19 cellular contexts compared by ENCODE assay signal in the genomic region with DNA sequence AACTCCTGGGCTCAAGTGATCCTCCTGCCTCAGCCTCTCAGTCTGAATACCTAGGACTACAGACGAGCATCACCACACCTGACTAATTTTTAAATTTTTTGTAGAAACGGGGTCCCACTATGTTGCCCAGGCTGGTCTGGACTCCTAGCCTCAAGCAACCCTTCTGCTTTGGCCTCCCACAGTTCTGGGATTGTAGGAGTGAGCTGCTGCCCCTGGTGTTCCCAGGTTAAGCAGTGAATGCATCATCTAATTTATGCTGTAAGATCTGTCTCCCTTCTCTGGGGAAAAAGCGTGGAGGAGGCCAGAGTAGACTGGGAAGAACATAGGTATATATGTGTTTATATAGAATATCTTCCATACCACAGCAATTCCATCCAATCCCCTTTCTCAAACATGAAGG. TPM values are rescaled to one million over a fixed set of nuclear protein-coding genes. Genes with fewer than 3 reads are reported as not detected.
A peak's percentile ranks its signal among the peaks of the same experiment; 100 is the strongest.
DNase-seq lines count a peak whose midpoint lies in the region; ATAC-seq, FAIRE-seq and TF ChIP-seq lines count a peak whose summit lies in the region.
"Had no signal": no experiment of that assay in that cellular context is flagged by ENCODE, and none has a peak within 500 bp of the region (broad histone marks: within the 10 kb centered on the region; RNA-seq: fewer than 3 reads in every experiment).

No MANE protein-coding gene starts in this region.

- H3K23me2 ChIP-seq in H1 (ENCODE audit: low read depth, low read length) = no peaks in the 10 kb centered on the region

- no peak overlapping the region for H2BK120ac ChIP-seq in H1 (replicated peaks; ENCODE audit: low read depth, low read length)

- H2BK5ac ChIP-seq in H1 (ENCODE audit: low read depth, low read length) = no peak overlapping the region

- H3K4ac ChIP-seq in H1 (replicated peaks; ENCODE audit: insufficient read length, low read depth, low read length) = no peak overlapping the region

- no peak overlapping the region for H2AFZ ChIP-seq in H1 (ENCODE audit: low read length)
- H2AFZ ChIP-seq: PC-9 had no signal

- H3K4me1 ChIP-seq in cardiac muscle cell (ENCODE audit: low read depth) (peaks cover 12% of the 10 kb centered on the region), H1 (replicated peaks in 1 of 4; ENCODE audit: control insufficient read depth in 3 of 4, insufficient read depth in 4 of 4, low read length in 3 of 4) (peaks cover 1 to 6% (median 4%) of the 10 kb centered on the region in 4 experiments; a peak in 4 of 7 replicates)

- no peak overlapping the region for H4K91ac ChIP-seq in H1 (replicated peaks; ENCODE audit: insufficient read length, low read length)

- POLR2A ChIA-PET in CD4-positive, alpha-beta T cell (lab: Charles Lee) = interaction anchor here (1.1 kb wide), 1 partner anchor 261 kb away, joined by 5 read pairs; no protein-coding TSS in a partner anchor
- POLR2A ChIA-PET in H1 (lab: Charles Lee; ENCODE audit: partially characterized antibody) = no interaction called here

- no peak overlapping the region for H3K23ac ChIP-seq in H1 (ENCODE audit: insufficient read length)

- H3K9me3 ChIP-seq in cardiac muscle cell (ENCODE audit: low read depth) = no peaks in the 10 kb centered on the region
- no peaks in the 10 kb centered on the region for H3K9me3 ChIP-seq in CD4-positive, alpha-beta T cell (ENCODE audit: control insufficient read depth, low read length)
- H3K9me3 ChIP-seq in H1 (ENCODE audit: insufficient read depth in 2 of 2, low read depth in 1 of 2, low read length in 1 of 2) = no peaks in the 10 kb centered on the region
- H3K9me3 ChIP-seq: A549 had no signal

- no peak for TF ChIP-seq RAD21 in H1 (IDR thresholded peaks at IDR 0.05 in 1 of 2, conservative IDR thresholded peaks at IDR 0.05 in 1 of 2; ENCODE audit: low read depth in 2 of 2, low read length in 2 of 2)

- H2AK5ac ChIP-seq in H1 (ENCODE audit: low read depth, low read length) = no peak overlapping the region

- 88% methylated on average over 3 of the region's 3 CpGs; no CpG with 5 or more reads in 1 of the 2 experiments for WGBS in H1 (ENCODE audit: extremely low coverage in 1 of 2, insufficient coverage in 1 of 2, insufficient read length in 1 of 2, insufficient replicate concordance in 2 of 2, low coverage in 1 of 2, low lambda C conversion rate in 2 of 2, missing lambda C conversion rate in 1 of 2), 2 experiments

- no peak overlapping the region for H3K27ac Mint-ChIP-seq in CD4-positive, alpha-beta T cell
- peak overlapping the region; percentile 80 for H3K27ac Mint-ChIP-seq in stimulated activated effector memory CD8-positive, alpha-beta T cell treated with anti-CD3 and anti-CD28 coated beads, Interleukin-12 subunit alpha, Interleukin-12 subunit beta, amount 100 ng/mL, for 72 hours

- FAIRE-seq in H1 (lab: Jason Lieb, UNC) = no peak
- FAIRE-seq: A549, GM12878 had no signal

- no peak overlapping the region for H3K56ac ChIP-seq in H1 (replicated peaks; ENCODE audit: insufficient read length, low read depth, low read length)

- H4K5ac ChIP-seq in H1 (ENCODE audit: insufficient read length, low read depth, low read length) = no peak overlapping the region

- H3K14ac ChIP-seq in H1 (ENCODE audit: insufficient read length) = no peak overlapping the region

- CTCF ChIA-PET in CD4-positive, alpha-beta T cell (lab: Charles Lee) = no interaction called here
- CTCF ChIA-PET in H1 (lab: Charles Lee; ENCODE audit: partially characterized antibody) = interaction anchor here (1.3 kb wide), 1 partner anchor 87 kb away, joined by 3 read pairs; no protein-coding TSS in a partner anchor

- TF ChIP-seq POLR2A in H1 (IDR thresholded peaks at IDR 0.05; ENCODE audit: control extremely low read depth in 1 of 2, low read depth in 2 of 2, low read length in 2 of 2) = no peak

- H3K36me3 ChIP-seq in cardiac muscle cell (no peaks in the 10 kb centered on the region), H1 (ENCODE audit: control insufficient read depth in 2 of 4, insufficient read depth in 4 of 4, low read length in 3 of 4) (no peaks in the 10 kb centered on the region)

- H4K8ac ChIP-seq in H1 (ENCODE audit: extremely low read depth, insufficient read depth, low read length) = no peak overlapping the region

- H3K27me3 Mint-ChIP-seq in CD4-positive, alpha-beta T cell = no peaks in the 10 kb centered on the region
- H3K27me3 Mint-ChIP-seq: CD8-positive, alpha-beta memory T cell had no signal

- no peaks in the 10 kb centered on the region for H3K27me3 ChIP-seq in cardiac muscle cell
- H3K27me3 ChIP-seq in CD4-positive, alpha-beta T cell (ENCODE audit: control insufficient read depth, insufficient read depth, low read length) = no peaks in the 10 kb centered on the region
- H3K27me3 ChIP-seq in H1 (replicated peaks in 1 of 4; ENCODE audit: control insufficient read depth in 3 of 4, extremely low read depth in 1 of 4, insufficient read depth in 3 of 4, low read length in 3 of 4) = no peaks in the 10 kb centered on the region; a peak in 1 of 7 replicates

- peak overlapping the region; percentile 34 for H3K4me3 Mint-ChIP-seq in CD4-positive, alpha-beta T cell
- H3K4me3 Mint-ChIP-seq in stimulated activated effector memory CD8-positive, alpha-beta T cell treated with anti-CD3 and anti-CD28 coated beads, Interleukin-12 subunit alpha, Interleukin-12 subunit beta, amount 100 ng/mL, for 72 hours = no peak overlapping the region
- H3K4me3 Mint-ChIP-seq: CD8-positive, alpha-beta memory T cell had no signal

- intact Hi-C loops in left ventricle myocardium superior (cut with micrococcal nuclease) = loop anchor here (10.0 kb wide), 1 partner anchor 232 kb away; the partner anchor contains the start of gene SIAH1
- intact Hi-C loops in CD4-positive, alpha-beta T cell (cut with DNase I, micrococcal nuclease) = no loop called here

- peaks cover 55% of the 10 kb centered on the region for H3K4me1 Mint-ChIP-seq in CD4-positive, alpha-beta T cell (ENCODE audit: low read depth)
- peaks cover 24% of the 10 kb centered on the region for H3K4me1 Mint-ChIP-seq in stimulated activated effector memory CD8-positive, alpha-beta T cell treated with anti-CD3 and anti-CD28 coated beads, Interleukin-12 subunit alpha, Interleukin-12 subunit beta, amount 100 ng/mL, for 72 hours

- no peak overlapping the region for H2BK20ac ChIP-seq in H1 (ENCODE audit: low read length)

- ATAC-seq in left ventricle myocardium superior (no peak), GM19397 (IDR thresholded peaks at IDR 0.05; ENCODE audit: unreplicated experiment) (no peak)
- no peak for ATAC-seq in CD4-positive, alpha-beta T cell (ENCODE audit: poor library complexity)
- no peak for ATAC-seq in stimulated activated effector memory CD8-positive, alpha-beta T cell treated with anti-CD3 and anti-CD28 coated beads, Interleukin-12 subunit alpha, Interleukin-12 subunit beta, amount 100 ng/mL, for 72 hours
- ATAC-seq: A549, GM12878 had no signal

- 0 out of 2 replicates have a peak overlapping the region, but pooled peaks have one; percentile 14 for H2BK12ac ChIP-seq in H1 (ENCODE audit: low read depth, low read length)

- H3K27ac ChIP-seq in cardiac muscle cell = peak overlapping the region; percentile 93
- no peak overlapping the region for H3K27ac ChIP-seq in CD4-positive, alpha-beta T cell (ENCODE audit: low read depth, low read length)
- no peak overlapping the region for H3K27ac ChIP-seq in H1 (ENCODE audit: low read depth, low read length)
- H3K27ac ChIP-seq: A549, KMS-11, PC-9, RWPE1 had no signal

- H3K9ac ChIP-seq in H1 (replicated peaks in 1 of 4; ENCODE audit: extremely low read depth in 1 of 4, low read depth in 3 of 4, low read length in 3 of 4) = no peak overlapping the region
- H3K9ac ChIP-seq: KMS-11 had no signal

- no peaks in the 10 kb centered on the region for H3K9me3 Mint-ChIP-seq in CD4-positive, alpha-beta T cell
- no peaks in the 10 kb centered on the region for H3K9me3 Mint-ChIP-seq in stimulated activated effector memory CD8-positive, alpha-beta T cell treated with anti-CD3 and anti-CD28 coated beads, Interleukin-12 subunit alpha, Interleukin-12 subunit beta, amount 100 ng/mL, for 72 hours
- H3K9me3 Mint-ChIP-seq: CD8-positive, alpha-beta memory T cell had no signal

- no peak overlapping the region for H3K4me2 ChIP-seq in H1 (ENCODE audit: insufficient read depth in 1 of 2, low read depth in 2 of 2, low read length in 2 of 2)
- H3K4me2 ChIP-seq: A549, KMS-11, PC-9 had no signal

- no peak overlapping the region for H3K18ac ChIP-seq in H1 (ENCODE audit: extremely low read depth, low read length)

- no peak for TF ChIP-seq CTCF in cardiac muscle cell (IDR thresholded peaks at IDR 0.05; ENCODE audit: low read depth, low read length)
- TF ChIP-seq CTCF in CD4-positive, alpha-beta T cell (IDR thresholded peaks at IDR 0.05) = no peak
- no peak for TF ChIP-seq CTCF in H1 (IDR thresholded peaks at IDR 0.05; ENCODE audit: control extremely low read depth in 1 of 3, insufficient read depth in 1 of 3, low read depth in 1 of 3, low read length in 3 of 3)

- no peaks in the 10 kb centered on the region for H3K79me1 ChIP-seq in H1 (ENCODE audit: low read depth, low read length)

- no peaks in the 10 kb centered on the region for H4K20me1 ChIP-seq in H1 (replicated peaks in 1 of 2; ENCODE audit: control insufficient read depth in 1 of 2, insufficient read depth in 2 of 2, low read length in 2 of 2)

- no peak for TF ChIP-seq EP300 in H1 (IDR thresholded peaks at IDR 0.05; ENCODE audit: borderline replicate concordance in 1 of 2, low read depth in 2 of 2, low read length in 2 of 2)

- no peak overlapping the region for H2BK15ac ChIP-seq in H1 (ENCODE audit: low read length)

- DNase-seq in cardiac muscle cell (ENCODE audit: low read depth in 1 of 2, low spot score in 1 of 2) = no peak
- no peak for DNase-seq in left ventricle myocardium superior
- no peak for DNase-seq in CD4-positive, alpha-beta T cell
- DNase-seq in H1 (ENCODE audit: low read depth in 1 of 2, low spot score in 2 of 2) = no peak
- no peak for DNase-seq in stimulated activated effector memory CD8-positive, alpha-beta T cell treated with anti-CD3 and anti-CD28 coated beads, Interleukin-12 subunit alpha, Interleukin-12 subunit beta, amount 100 ng/mL, for 72 hours (ENCODE audit: low spot score in 2 of 2)
- DNase-seq in HuH-7.5 (ENCODE audit: low spot score) = no peak
- DNase-seq: CD8-positive, alpha-beta memory T cell; DMS53; EL; GOT3; NCI-H1694 treated with DMSO at 0.1 percent for 48 hours; NCI-H345; NCI-H526; PC-9 had no signal

- H3K79me2 ChIP-seq in H1 (ENCODE audit: control insufficient read depth in 1 of 2, insufficient read depth in 2 of 2, low read length in 2 of 2) = no peaks in the 10 kb centered on the region

- H3K36me3 Mint-ChIP-seq in CD4-positive, alpha-beta T cell (ENCODE audit: low read depth) = no peaks in the 10 kb centered on the region
- H3K36me3 Mint-ChIP-seq in stimulated activated effector memory CD8-positive, alpha-beta T cell treated with anti-CD3 and anti-CD28 coated beads, Interleukin-12 subunit alpha, Interleukin-12 subunit beta, amount 100 ng/mL, for 72 hours = peaks cover 11% of the 10 kb centered on the region
- H3K36me3 Mint-ChIP-seq: CD8-positive, alpha-beta memory T cell had no signal

- H3K4me3 ChIP-seq in cardiac muscle cell (no peak overlapping the region), H1 (ENCODE audit: extremely low read depth in 1 of 4, insufficient read depth in 2 of 4, low read depth in 3 of 4, low read length in 4 of 4) (no peak overlapping the region)
- H3K4me3 ChIP-seq: A549, GM12878, PC-9 had no signal

RNA-seq across cellular contexts. Expression of gene N4BP1, which starts 6.6 kb away (rescaled TPM):
- total RNA-seq in cardiac muscle cell (9.7 and 10.5 TPM in 2 replicates), left ventricle myocardium superior (22.5 TPM)
- polyA plus RNA-seq in cardiac muscle cell (18.3 and 26.2 TPM in 2 replicates), H1 (2011; rRNA removed) (13.5 TPM in 2 replicates)
- total RNA-seq in CD4-positive, alpha-beta T cell = 100 to 1,000 TPM; 122 to 125 TPM
- total RNA-seq in H1 (2021; fragmentation: NEBNext Ultra II Directional; extraction: Animal tissue kit (Norgen Biotek cat#: 25700)) = 33.1 and 33.4 TPM in 2 replicates
- polyA plus RNA-seq in H1 (2011; cell fraction: cytosol; rRNA removed) = 9.5 TPM
- polyA plus RNA-seq in H1 (2011; cell fraction: nucleus; rRNA removed) = 15.5 TPM
- polyA plus RNA-seq in H1 (2012, experiment 1 of 2) = 14.9 to 24.2 TPM (median 20.0 TPM) in 4 replicates
- 2.8 TPM for polyA plus RNA-seq in H1 (2012, experiment 2 of 2)
- 15.9 TPM for polyA plus RNA-seq in H1 (2013, experiment 1 of 2)
- 17.5 TPM for polyA plus RNA-seq in H1 (2013, experiment 2 of 2)
- 15.0 and 18.8 TPM in 2 replicates for polyA minus RNA-seq in H1 (2011; rRNA and poly(A)+ RNA removed)
- polyA minus RNA-seq in H1 (2011; cell fraction: cytosol; rRNA and poly(A)+ RNA removed) = 26.5 TPM
- 33.1 TPM for polyA minus RNA-seq in H1 (2011; cell fraction: nucleus; rRNA and poly(A)+ RNA removed)
